Comparison of ENCODE assay signal across 21 cellular contexts in genomic region chr6:155444952-155445903, GRCh38. TPM values are rescaled to one million over a fixed set of nuclear protein-coding genes. Genes with fewer than 3 reads are reported as not detected.
"Had no signal": no experiment of that assay in that cellular context is flagged by ENCODE, and none has a peak within 500 bp of the region (broad histone marks: within the 10 kb centered on the region; RNA-seq: fewer than 3 reads in every experiment).

No MANE protein-coding gene starts in this region.

- ATAC-seq: activated CD4-positive, CD25-positive, alpha-beta regulatory T cell treated with anti-CD3 and anti-CD28 coated beads, Interleukin-2, amount 50 U/mL, for 24 hours; body of pancreas; effector memory CD8-positive, alpha-beta T cell; heart right ventricle; left lung; upper lobe of right lung had no signal

- DNase-seq: activated CD4-positive, alpha-beta T cell treated with anti-CD3 and anti-CD28 coated beads, Interleukin-2, amount 50 U/mL, for 48 hours; activated CD8-positive, alpha-beta memory T cell treated with anti-CD3 and anti-CD28 coated beads, Interleukin-2, amount 50 U/mL, for 48 hours; activated effector memory CD4-positive, alpha-beta T cell treated with Interleukin-2 at 50 U/mL for 16 hours; body of pancreas; caudate nucleus; effector memory CD8-positive, alpha-beta T cell; esophagus squamous epithelium; heart right ventricle; left lung; midbrain; SJCRH30; stimulated activated CD4-positive, alpha-beta T cell treated with anti-CD3 and anti-CD28 coated beads, Interleukin-12 subunit alpha, Interleukin-12 subunit beta, amount 100 ng/mL, for 4 hours; stimulated activated CD4-positive, alpha-beta T cell treated with anti-CD3 and anti-CD28 coated beads, Interleukin-2, amount 100 ng/mL, for 48 hours; upper lobe of right lung had no signal

- H3K36me3 Mint-ChIP-seq: activated naive CD8-positive, alpha-beta T cell had no signal

- H3K9me3 Mint-ChIP-seq: effector memory CD8-positive, alpha-beta T cell; T-helper 1 cell treated with Interleukin-12 subunit alpha and Interleukin-12 subunit beta and Interleukin-4 antibody, amounts not matched to agents 30 μg/mL and 1 μg/mL, for 36 hours had no signal

- H3K4me3 Mint-ChIP-seq: activated naive CD8-positive, alpha-beta T cell; effector memory CD8-positive, alpha-beta T cell; T-helper 1 cell treated with Interleukin-12 subunit alpha and Interleukin-12 subunit beta and Interleukin-4 antibody, amounts not matched to agents 30 μg/mL and 1 μg/mL, for 36 hours had no signal

- H3K27ac Mint-ChIP-seq: activated naive CD8-positive, alpha-beta T cell; effector memory CD8-positive, alpha-beta T cell; progenitor cell of endocrine pancreas; T-helper 1 cell treated with Interleukin-12 subunit alpha and Interleukin-12 subunit beta and Interleukin-4 antibody, amounts not matched to agents 30 μg/mL and 1 μg/mL, for 36 hours had no signal

RNA-seq across cellular contexts. Expression of gene NOX3, which starts 10.4 kb away (rescaled TPM):
- total RNA-seq: body of pancreas, dermis microvascular lymphatic vessel endothelial cell, esophagus squamous epithelium, heart right ventricle, left lung, lung microvascular endothelial cell, omental fat pad, progenitor cell of endocrine pancreas, SJCRH30, upper lobe of right lung had no signal
